ENCODE assay signal across 33 cellular contexts in the genomic region with DNA sequence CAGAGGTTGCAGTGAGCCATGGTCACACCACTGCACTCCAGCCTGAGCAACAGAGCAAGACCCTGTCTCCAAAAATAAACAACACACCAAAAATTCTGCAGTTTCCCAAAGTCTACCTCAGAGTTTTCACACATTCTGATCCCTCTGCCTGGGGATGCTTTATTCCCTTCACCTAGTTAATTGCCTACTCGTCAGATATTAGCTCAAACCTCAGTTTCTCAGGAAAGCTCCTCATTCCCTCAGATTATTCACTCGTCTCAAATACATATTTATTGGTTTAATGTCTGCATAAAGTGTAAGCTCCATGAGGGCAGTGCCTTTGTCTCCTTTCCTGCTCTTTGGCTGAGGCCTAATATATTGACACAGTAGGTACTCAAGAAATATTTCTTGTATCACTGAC.
"Had no signal": no experiment of that assay in that cellular context is flagged by ENCODE, and none has a peak within 500 bp of the region (broad histone marks: within the 10 kb centered on the region; RNA-seq: fewer than 3 reads in every experiment).

No MANE protein-coding gene starts in this region.

- ATAC-seq: activated CD8-positive, alpha-beta memory T cell treated with anti-CD3 and anti-CD28 coated beads, Interleukin-2, amount 10 ng/mL, durations not matched to agents 7 days and 5 days; activated CD8-positive, alpha-beta T cell treated with anti-CD3 and anti-CD28 coated beads, Interleukin-2, amount 10 ng/mL, durations not matched to agents 7 days and 5 days; activated naive CD4-positive, alpha-beta T cell treated with anti-CD3 and anti-CD28 coated beads, Interleukin-2, amount 50 U/mL, for 72 hours; esophagus mucosa; T-helper 17 cell had no signal

- H3K9me3 ChIP-seq: adrenal gland, ascending aorta, breast epithelium had no signal

- H3K9me3 Mint-ChIP-seq: activated CD4-positive, alpha-beta memory T cell treated with anti-CD3 and anti-CD28 coated beads for 36 hours; activated naive CD4-positive, alpha-beta T cell treated with anti-CD3 and anti-CD28 coated beads for 36 hours; activated naive CD4-positive, alpha-beta T cell treated with anti-CD3 and anti-CD28 coated beads, Interleukin-2, amount 50 U/mL, for 72 hours; activated T-helper 1 cell treated with anti-CD3 and anti-CD28 coated beads, Interleukin-12 subunit alpha, Interleukin-12 subunit beta, Interleukin-2, Interleukin-4 antibody, amounts not matched to agents 30 ng/mL and 10 ng/mL and 1 ng/mL, durations not matched to agents 14 hours and 24 hours and 36 hours; activated T-helper 2 cell treated with anti-CD3 and anti-CD28 coated beads, Interferon-gamma antibody, Interleukin-2, Interleukin-4, amounts not matched to agents 10 μg/mL and 5 μg/mL and 100 μg/mL, durations not matched to agents 14 hours and 24 hours and 36 hours; central memory CD8-positive, alpha-beta T cell; dendritic cell treated with granulocyte-macrophage colony-stimulating factor and Interleukin-4, amounts not matched to agents 40 ng/mL and 50 ng/mL, for 4 days; endodermal cell; T-helper 2 cell treated with Interferon-gamma antibody and Interleukin-4, amounts not matched to agents 5 μg/mL and 100 μg/mL, for 36 hours had no signal

- DNase-seq: activated CD4-positive, alpha-beta memory T cell treated with anti-CD3 and anti-CD28 coated beads for 36 hours; activated CD4-positive, alpha-beta T cell treated with anti-CD3 and anti-CD28 coated beads for 1 hour; activated CD4-positive, alpha-beta T cell treated with anti-CD3 and anti-CD28 coated beads for 4 hours; activated CD8-positive, alpha-beta memory T cell treated with anti-CD3 and anti-CD28 coated beads, Interleukin-2, amount 50 U/mL, for 4 hours; activated CD8-positive, alpha-beta T cell treated with anti-CD3 and anti-CD28 coated beads, Interleukin-2, amount 10 ng/mL, durations not matched to agents 7 days and 5 days; activated effector memory CD4-positive, alpha-beta T cell treated with anti-CD3 and anti-CD28 coated beads, Interleukin-2, amount 50 U/mL, for 16 hours; activated naive CD4-positive, alpha-beta T cell treated with anti-CD3 and anti-CD28 coated beads for 36 hours; activated T-cell treated with anti-CD3 and anti-CD28 coated beads, Interleukin-2, amount 50 U/mL, for 1 hour; activated T-cell treated with anti-CD3 and anti-CD28 coated beads, Interleukin-2, amount 50 U/mL, for 48 hours; adrenal gland; amygdala; dorsolateral prefrontal cortex; effector memory CD4-positive, alpha-beta T cell; endodermal cell; foreskin fibroblast; head of caudate nucleus; T-helper 1 cell; T-helper 17 cell; T1000 had no signal

- H3K27ac Mint-ChIP-seq: activated CD4-positive, alpha-beta memory T cell treated with anti-CD3 and anti-CD28 coated beads for 36 hours; activated CD8-positive, alpha-beta memory T cell treated with anti-CD3 and anti-CD28 coated beads, Interleukin-2, amount 10 ng/mL, durations not matched to agents 7 days and 5 days; activated CD8-positive, alpha-beta T cell treated with anti-CD3 and anti-CD28 coated beads, Interleukin-2, amount 10 ng/mL, durations not matched to agents 7 days and 5 days; activated naive CD4-positive, alpha-beta T cell treated with anti-CD3 and anti-CD28 coated beads for 36 hours; activated naive CD4-positive, alpha-beta T cell treated with anti-CD3 and anti-CD28 coated beads, Interleukin-2, amount 50 U/mL, for 72 hours; activated T-helper 1 cell treated with anti-CD3 and anti-CD28 coated beads, Interleukin-12 subunit alpha, Interleukin-12 subunit beta, Interleukin-2, Interleukin-4 antibody, amounts not matched to agents 30 ng/mL and 10 ng/mL and 1 ng/mL, durations not matched to agents 14 hours and 24 hours and 36 hours; activated T-helper 2 cell treated with anti-CD3 and anti-CD28 coated beads, Interferon-gamma antibody, Interleukin-2, Interleukin-4, amounts not matched to agents 10 μg/mL and 5 μg/mL and 100 μg/mL, durations not matched to agents 14 hours and 24 hours and 36 hours; brain; dendritic cell treated with granulocyte-macrophage colony-stimulating factor and Interleukin-4, amounts not matched to agents 40 ng/mL and 50 ng/mL, for 4 days; endodermal cell; T-helper 17 cell; T-helper 2 cell treated with Interferon-gamma antibody and Interleukin-4, amounts not matched to agents 5 μg/mL and 100 μg/mL, for 36 hours had no signal

- H3K4me1 ChIP-seq: breast epithelium had no signal

- H3K36me3 ChIP-seq: adrenal gland, ascending aorta, breast epithelium, cardiac muscle cell had no signal

- FAIRE-seq: frontal cortex had no signal

- H3K27me3 Mint-ChIP-seq: activated CD4-positive, alpha-beta memory T cell treated with anti-CD3 and anti-CD28 coated beads for 36 hours; activated CD8-positive, alpha-beta memory T cell treated with anti-CD3 and anti-CD28 coated beads, Interleukin-2, amount 10 ng/mL, durations not matched to agents 7 days and 5 days; central memory CD8-positive, alpha-beta T cell; dendritic cell treated with granulocyte-macrophage colony-stimulating factor and Interleukin-4, amounts not matched to agents 40 ng/mL and 50 ng/mL, for 4 days; T-helper 17 cell had no signal

- H3K4me3 Mint-ChIP-seq: activated CD4-positive, alpha-beta memory T cell treated with anti-CD3 and anti-CD28 coated beads for 36 hours; activated CD8-positive, alpha-beta memory T cell treated with anti-CD3 and anti-CD28 coated beads, Interleukin-2, amount 10 ng/mL, durations not matched to agents 7 days and 5 days; activated CD8-positive, alpha-beta T cell treated with anti-CD3 and anti-CD28 coated beads, Interleukin-2, amount 10 ng/mL, durations not matched to agents 7 days and 5 days; activated naive CD4-positive, alpha-beta T cell treated with anti-CD3 and anti-CD28 coated beads for 36 hours; activated T-helper 1 cell treated with anti-CD3 and anti-CD28 coated beads, Interleukin-12 subunit alpha, Interleukin-12 subunit beta, Interleukin-2, Interleukin-4 antibody, amounts not matched to agents 30 ng/mL and 10 ng/mL and 1 ng/mL, durations not matched to agents 14 hours and 24 hours and 36 hours; central memory CD8-positive, alpha-beta T cell; dendritic cell treated with granulocyte-macrophage colony-stimulating factor and Interleukin-4, amounts not matched to agents 40 ng/mL and 50 ng/mL, for 4 days; endodermal cell; T-helper 17 cell; T-helper 2 cell treated with Interferon-gamma antibody and Interleukin-4, amounts not matched to agents 5 μg/mL and 100 μg/mL, for 36 hours had no signal

- H3K27ac ChIP-seq: adrenal gland, ascending aorta, breast epithelium, cardiac muscle cell, coronary artery, dorsolateral prefrontal cortex had no signal

- H3K4me3 ChIP-seq: adrenal gland, ascending aorta, breast epithelium, cardiac muscle cell, coronary artery, dorsolateral prefrontal cortex had no signal

- H3K27me3 ChIP-seq: adrenal gland, ascending aorta, breast epithelium, cardiac muscle cell, dorsolateral prefrontal cortex had no signal
